1 cellular context compared by ENCODE assay signal in genomic region chr4:183758006-183758734, GRCh38.
TF ChIP-seq lines count a peak whose summit lies in the region.

No MANE protein-coding gene starts in this region.

TF ChIP-seq in SK-N-SH treated with all-trans-retinoic acid at 6 μM for 48 hours, 23 proteins besides CTCF, POLR2A, EP300 and RAD21 (continued from another document):
- no peak for TF ChIP-seq SNAI2 (CRISPR knock-in tag; IDR thresholded peaks at IDR 0.05)
- no peak for TF ChIP-seq PPARA (CRISPR knock-in tag; IDR thresholded peaks at IDR 0.05; ENCODE audit: borderline replicate concordance)
- no peak for TF ChIP-seq TCF4 (CRISPR knock-in tag; IDR thresholded peaks at IDR 0.05; ENCODE audit: borderline replicate concordance)
- TF ChIP-seq ZC3H10 (CRISPR knock-in tag; IDR thresholded peaks at IDR 0.05) = no peak
